Comparison of ENCODE assay signal across 8 cellular contexts in genomic region chr12:118188690-118189371, GRCh38. TPM values are rescaled to one million over a fixed set of nuclear protein-coding genes. Genes with fewer than 3 reads are reported as not detected.
DNase-seq lines count a peak whose midpoint lies in the region; ATAC-seq and TF ChIP-seq lines count a peak whose summit lies in the region.

No MANE protein-coding gene starts in this region.

- H3K4me1 ChIP-seq in lower lobe of right lung: no peaks in the 10 kb centered on the region
- H3K4me1 ChIP-seq in tibial artery: peaks cover 0 to 34% (median 9%) of the 10 kb centered on the region in 4 donors
- H3K4me1 ChIP-seq in mesendoderm (ENCODE audit: control insufficient read depth, low read depth, low read length): no peaks in the 10 kb centered on the region

- 100% methylated on average over 1 of the region's 10 CpGs for WGBS in mesendoderm (ENCODE audit: extremely low coverage, insufficient coverage, low lambda C conversion rate)

- no peak overlapping the region for H2BK5ac ChIP-seq in mesendoderm (ENCODE audit: low read length)

- no peak overlapping the region for H3K4me3 Mint-ChIP-seq in CD4-positive, alpha-beta T cell

- peaks cover 22% of the 10 kb centered on the region for H3K4me1 Mint-ChIP-seq in CD4-positive, alpha-beta T cell (ENCODE audit: low read depth)

- H3K36me3 Mint-ChIP-seq in CD4-positive, alpha-beta T cell (ENCODE audit: low read depth): peaks cover 38% of the 10 kb centered on the region

- CTCF ChIA-PET in CD4-positive, alpha-beta T cell (lab: Charles Lee): no interaction called here

- DNase-seq in NCI-H2107 treated with DMSO at 0.1 percent for 48 hours (lab: John Stamatoyannopoulos, UW; ENCODE audit: unreplicated experiment): peak; percentile 45
- no peak for DNase-seq in NCI-H2107 (lab: John Stamatoyannopoulos, UW)
- peak; percentile 65 for DNase-seq in choroid plexus epithelial cell (ENCODE audit: low read depth)
- DNase-seq in lower lobe of right lung: no peak
- DNase-seq in tibial artery: peak in 1 of 2 donors; percentile 29
- DNase-seq in CD4-positive, alpha-beta T cell: no peak
- no peak for DNase-seq in mesendoderm

- peak overlapping the region; percentile 65 for H3K4me3 ChIP-seq in choroid plexus epithelial cell (ENCODE audit: low read depth, low read length)
- H3K4me3 ChIP-seq in lower lobe of right lung: peak overlapping the region; percentile 37
- peak overlapping the region; percentile 44 to 46 for H3K4me3 ChIP-seq in tibial artery
- H3K4me3 ChIP-seq in mesendoderm (ENCODE audit: low read length): no peak overlapping the region

- ATAC-seq in lower lobe of right lung: peak; percentile 58 to 62
- no peak for ATAC-seq in CD4-positive, alpha-beta T cell (ENCODE audit: poor library complexity)
- no peak for ATAC-seq in GM21381 (IDR thresholded peaks at IDR 0.05; ENCODE audit: unreplicated experiment)

- H3K79me1 ChIP-seq in mesendoderm (ENCODE audit: low read length): no peaks in the 10 kb centered on the region

- H3K18ac ChIP-seq in mesendoderm (ENCODE audit: low read length): no peak overlapping the region

- no peaks in the 10 kb centered on the region for H3K9me3 ChIP-seq in lower lobe of right lung
- no peaks in the 10 kb centered on the region for H3K9me3 ChIP-seq in tibial artery
- H3K9me3 ChIP-seq in CD4-positive, alpha-beta T cell (ENCODE audit: control insufficient read depth, low read length): no peaks in the 10 kb centered on the region

- no peak overlapping the region for H3K23ac ChIP-seq in mesendoderm (ENCODE audit: low read length)

- H2BK15ac ChIP-seq in mesendoderm (replicated peaks; ENCODE audit: low read depth): no peak overlapping the region

- H3K27me3 ChIP-seq in lower lobe of right lung (ENCODE audit: low read depth) (no peaks in the 10 kb centered on the region), tibial artery (no peaks in the 10 kb centered on the region), mesendoderm (ENCODE audit: insufficient read depth, low read length, poor library complexity) (no peaks in the 10 kb centered on the region)
- no peaks in the 10 kb centered on the region for H3K27me3 ChIP-seq in CD4-positive, alpha-beta T cell (ENCODE audit: control insufficient read depth, insufficient read depth, low read length)

- H4K8ac ChIP-seq in mesendoderm (ENCODE audit: low read depth, low read length): no peak overlapping the region

- H2AK5ac ChIP-seq in mesendoderm (ENCODE audit: low read length): no peak overlapping the region

- H3K27me3 Mint-ChIP-seq in CD4-positive, alpha-beta T cell: no peaks in the 10 kb centered on the region

- intact Hi-C loops in lower lobe of right lung (cut with DNase I) (loop anchor here (10.0 kb wide), 1 partner anchor 186 kb away; the partner anchor contains the start of genes SUDS3 and TAOK3), tibial artery (cut with DNase I; ENCODE audit: low total_unique reads) (no loop called here)
- intact Hi-C loops in CD4-positive, alpha-beta T cell (cut with DNase I, micrococcal nuclease): loop anchor here in 1 of 2 experiments (10.0 kb wide), 1 partner anchor 1356 kb away; no protein-coding TSS in a partner anchor

- H3K27ac ChIP-seq in lower lobe of right lung (no peak overlapping the region), tibial artery (peak overlapping the region in 1 of 2 donors; percentile 77), mesendoderm (ENCODE audit: low read depth, low read length) (no peak overlapping the region)
- H3K27ac ChIP-seq in CD4-positive, alpha-beta T cell (ENCODE audit: low read depth, low read length): no peak overlapping the region

- POLR2A ChIA-PET in CD4-positive, alpha-beta T cell (lab: Charles Lee): no interaction called here

- no peak overlapping the region for H3K9ac ChIP-seq in mesendoderm (ENCODE audit: low read length)

- peaks cover 5% of the 10 kb centered on the region for H3K36me3 ChIP-seq in lower lobe of right lung
- no peaks in the 10 kb centered on the region for H3K36me3 ChIP-seq in tibial artery
- no peaks in the 10 kb centered on the region for H3K36me3 ChIP-seq in mesendoderm (ENCODE audit: control insufficient read depth, insufficient read depth, low read length)

- no peak overlapping the region for H4K5ac ChIP-seq in mesendoderm (ENCODE audit: low read length)

- no peak overlapping the region for H3K4ac ChIP-seq in mesendoderm (ENCODE audit: low read depth, low read length)

- no peak overlapping the region for H2BK120ac ChIP-seq in mesendoderm (ENCODE audit: low read depth, low read length)

- no peak overlapping the region for H3K4me2 ChIP-seq in mesendoderm (ENCODE audit: low read length)

- TF ChIP-seq CTCF in choroid plexus epithelial cell (conservative IDR thresholded peaks at IDR 0.05; ENCODE audit: low read depth, low read length) (no peak), lower lobe of right lung (IDR thresholded peaks at IDR 0.05) (no peak), tibial artery (IDR thresholded peaks at IDR 0.05) (no peak)
- TF ChIP-seq CTCF in CD4-positive, alpha-beta T cell (IDR thresholded peaks at IDR 0.05): no peak

- H3K56ac ChIP-seq in mesendoderm (ENCODE audit: low read length): no peak overlapping the region

- no peaks in the 10 kb centered on the region for H3K79me2 ChIP-seq in mesendoderm (ENCODE audit: control insufficient read depth, insufficient read depth, low read length)

- H3K27ac Mint-ChIP-seq in CD4-positive, alpha-beta T cell: no peak overlapping the region

- no peaks in the 10 kb centered on the region for H3K9me3 Mint-ChIP-seq in CD4-positive, alpha-beta T cell

RNA-seq across cellular contexts. Expression of gene PEBP1, which starts 52.9 kb away (rescaled TPM):
- total RNA-seq in lower lobe of right lung: 194 TPM
- 100 to 1,000 TPM; 116 to 119 TPM for total RNA-seq in CD4-positive, alpha-beta T cell
- polyA plus RNA-seq in mesendoderm (2013, experiment 1 of 2): 361 TPM
- 359 TPM for polyA plus RNA-seq in mesendoderm (2013, experiment 2 of 2)

Comparison
In these comparisons a context has a peak if more than half of its experiments do, and no peak if none do; other contexts are left out.
1. DNase-seq: peak in NCI-H2107 treated with DMSO at 0.1 percent for 48 hours (single experiment) and choroid plexus epithelial cell (single experiment); none in NCI-H2107 (single experiment), lower lobe of right lung (single experiment), CD4-positive, alpha-beta T cell (0 of 10) and mesendoderm (single experiment).
2. ATAC-seq: peak in lower lobe of right lung (2 of 2); none in CD4-positive, alpha-beta T cell (single experiment) and GM21381 (single experiment).